In the genomic region with DNA sequence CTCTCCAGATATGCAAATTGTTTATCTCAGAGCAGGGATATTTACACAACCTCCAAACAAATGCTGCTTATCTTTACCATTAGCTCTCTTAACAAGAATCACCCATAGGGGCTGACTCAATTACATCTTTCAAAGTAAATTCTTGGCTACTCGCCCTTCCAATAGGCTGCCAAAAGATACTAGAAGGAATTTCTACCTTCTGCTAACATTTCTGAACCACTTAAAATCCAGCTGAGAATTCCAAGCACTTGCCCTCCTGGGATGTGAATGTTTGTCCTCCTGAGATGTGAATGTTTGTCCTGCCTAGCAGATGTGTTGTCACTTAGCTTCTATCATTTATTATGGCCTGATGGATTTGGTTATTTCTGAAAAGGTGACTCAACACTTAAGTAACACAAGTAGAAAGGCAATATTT, we compare ENCODE assay signal across 1 cellular context.
TF ChIP-seq lines count a peak whose summit lies in the region.

No MANE protein-coding gene starts in this region.

TF ChIP-seq in SK-N-SH, 30 proteins besides CTCF, POLR2A, EP300 and RAD21 (continued from another document):
- no peak for TF ChIP-seq REST (IDR thresholded peaks at IDR 0.05; ENCODE audit: low read depth, low read length)
- TF ChIP-seq RXRA (IDR thresholded peaks at IDR 0.05; ENCODE audit: borderline replicate concordance, low read depth), result peak; percentile 58; the same call in 1 of the 2 replicates
- TF ChIP-seq CHD2 (IDR thresholded peaks at IDR 0.05; ENCODE audit: low read length, partially characterized antibody), result no peak
- TF ChIP-seq GABPA (IDR thresholded peaks at IDR 0.05; ENCODE audit: low read depth), result no peak
- TF ChIP-seq NFIC (IDR thresholded peaks at IDR 0.05; ENCODE audit: borderline replicate concordance), result peak; percentile 86
- TF ChIP-seq TCF12 (IDR thresholded peaks at IDR 0.05), result peak; percentile 86
- 0 out of 2 replicates have a peak, but pooled peaks have one; percentile 9 for TF ChIP-seq MEF2A (IDR thresholded peaks at IDR 0.05; ENCODE audit: borderline replicate concordance, low read depth)
- 0 out of 2 replicates have a peak, but pooled peaks have one; percentile 32 for TF ChIP-seq MAX (IDR thresholded peaks at IDR 0.05; ENCODE audit: low read depth)
- TF ChIP-seq, protein P1, sequence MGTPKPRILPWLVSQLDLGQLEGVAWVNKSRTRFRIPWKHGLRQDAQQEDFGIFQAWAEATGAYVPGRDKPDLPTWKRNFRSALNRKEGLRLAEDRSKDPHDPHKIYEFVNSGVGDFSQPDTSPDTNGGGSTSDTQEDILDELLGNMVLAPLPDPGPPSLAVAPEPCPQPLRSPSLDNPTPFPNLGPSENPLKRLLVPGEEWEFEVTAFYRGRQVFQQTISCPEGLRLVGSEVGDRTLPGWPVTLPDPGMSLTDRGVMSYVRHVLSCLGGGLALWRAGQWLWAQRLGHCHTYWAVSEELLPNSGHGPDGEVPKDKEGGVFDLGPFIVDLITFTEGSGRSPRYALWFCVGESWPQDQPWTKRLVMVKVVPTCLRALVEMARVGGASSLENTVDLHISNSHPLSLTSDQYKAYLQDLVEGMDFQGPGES (IDR thresholded peaks at IDR 0.05; ENCODE audit: low read depth, low read length), result no peak
- TF ChIP-seq FOXM1 (IDR thresholded peaks at IDR 0.05; ENCODE audit: low read depth), result no peak
- peak; percentile 58 for TF ChIP-seq JUND (IDR thresholded peaks at IDR 0.05)
- no peak for TF ChIP-seq EZH2phosphoT487 (IDR thresholded peaks at IDR 0.05; ENCODE audit: borderline replicate concordance, low read depth)
- peak; percentile 81; the same call in 1 of the 2 replicates for TF ChIP-seq TEAD4 (IDR thresholded peaks at IDR 0.05; ENCODE audit: borderline replicate concordance, insufficient read depth)
- no peak for TF ChIP-seq GATA2 (CRISPR knock-in tag; IDR thresholded peaks at IDR 0.05)
- TF ChIP-seq PBX3 (IDR thresholded peaks at IDR 0.05), result peak; percentile 84
- TF ChIP-seq MXI1 (IDR thresholded peaks at IDR 0.05; ENCODE audit: low read depth, low read length), result no peak
- TF ChIP-seq SMC3 (IDR thresholded peaks at IDR 0.05; ENCODE audit: low read depth, low read length), result no peak
- no peak for TF ChIP-seq ELF1 (IDR thresholded peaks at IDR 0.05)
- no peak for TF ChIP-seq SIN3A (IDR thresholded peaks at IDR 0.05; ENCODE audit: borderline replicate concordance, low read depth, low read length)
